In the genomic region with DNA sequence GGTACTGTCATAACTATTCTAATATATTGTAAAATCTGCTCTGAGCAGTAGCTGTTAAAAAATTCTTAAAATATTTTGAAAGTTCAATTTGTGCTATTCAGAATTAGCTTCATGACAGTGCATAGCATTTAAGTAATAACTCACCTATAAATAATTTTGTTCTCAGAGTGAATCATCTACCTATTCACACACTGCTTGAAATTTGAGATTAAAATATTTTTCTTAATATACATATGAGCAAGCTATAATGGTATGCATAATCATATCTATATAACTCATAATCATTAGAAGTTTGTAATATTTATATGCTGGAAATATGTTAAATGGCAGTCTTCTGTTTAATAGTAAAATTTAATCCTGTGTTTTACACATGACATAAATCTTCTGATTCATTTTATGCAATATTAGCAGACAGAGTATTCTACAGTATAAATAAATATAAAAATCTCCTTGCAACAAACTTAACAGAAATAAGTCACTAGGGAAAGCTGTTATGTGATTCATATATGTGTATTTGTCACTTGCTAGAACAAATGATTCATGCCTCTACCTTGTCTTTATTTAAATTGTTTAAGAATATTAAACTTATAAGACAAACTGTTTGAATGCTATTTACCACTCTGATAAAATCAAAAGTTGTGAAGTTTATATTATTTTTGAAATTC, we compare ENCODE assay signal across 17 cellular contexts.
DNase-seq lines count a peak whose midpoint lies in the region; ATAC-seq, FAIRE-seq and TF ChIP-seq lines count a peak whose summit lies in the region.
"Had no signal": no experiment of that assay in that cellular context is flagged by ENCODE, and none has a peak within 500 bp of the region (broad histone marks: within the 10 kb centered on the region; RNA-seq: fewer than 3 reads in every experiment).

No MANE protein-coding gene starts in this region.

- no peaks in the 10 kb centered on the region for H3K27me3 Mint-ChIP-seq in Calu3 (ENCODE audit: unreplicated experiment)
- H3K27me3 Mint-ChIP-seq: CD8-positive, alpha-beta memory T cell had no signal

- CTCF ChIA-PET in Calu3 (lab: Charles Lee) = interaction anchor here (0.7 kb wide), 1 partner anchor 747 kb away, joined by 3 read pairs; no protein-coding TSS in a partner anchor
- CTCF ChIA-PET in RWPE1 (lab: Yijun Ruan, JAX) = interaction anchor here (0.6 kb wide), 1 partner anchor 1021 kb away, joined by 3 read pairs; no protein-coding TSS in a partner anchor

- no peak for DNase-seq in Calu3
- DNase-seq in RWPE1 (ENCODE audit: low spot score) = peak; percentile 3
- peak; percentile 26 for DNase-seq in epithelial cell of esophagus (ENCODE audit: low read depth)
- no peak for DNase-seq in small intestine
- DNase-seq in lower leg skin (ENCODE audit: low spot score in 2 of 2) = no peak
- no peak for DNase-seq in Peyer's patch
- DNase-seq: Caco-2; CD8-positive, alpha-beta memory T cell; HFFc6 had no signal

- H3K4me1 Mint-ChIP-seq in Calu3 (ENCODE audit: low read depth, unreplicated experiment) = peaks cover 20% of the 10 kb centered on the region
- H3K4me1 Mint-ChIP-seq: CD8-positive, alpha-beta memory T cell had no signal

- peaks cover 3% of the 10 kb centered on the region for H3K9me3 Mint-ChIP-seq in Calu3 (ENCODE audit: low read depth, unreplicated experiment)

- peak overlapping the region; percentile 63 for H3K27ac Mint-ChIP-seq in Calu3 (ENCODE audit: unreplicated experiment)
- H3K27ac Mint-ChIP-seq: CD8-positive, alpha-beta memory T cell; HFFc6 had no signal

- ATAC-seq in HG02884 (IDR thresholded peaks at IDR 0.05; ENCODE audit: unreplicated experiment) = no peak
- ATAC-seq: GM12878, HepG2 had no signal

- H3K9me3 ChIP-seq in small intestine (ENCODE audit: control insufficient read depth, low read depth) = no peaks in the 10 kb centered on the region
- no peaks in the 10 kb centered on the region for H3K9me3 ChIP-seq in Peyer's patch
- H3K9me3 ChIP-seq: Caco-2, HAP-1 had no signal

- H3K27me3 ChIP-seq in small intestine (ENCODE audit: control insufficient read depth in 2 of 2, insufficient read depth in 2 of 2, low read length in 2 of 2) = no peaks in the 10 kb centered on the region
- H3K27me3 ChIP-seq in Peyer's patch = no peaks in the 10 kb centered on the region

- intact Hi-C loops in Calu3 (cut with micrococcal nuclease; ENCODE audit: unreplicated experiment) (no loop called here), lower leg skin (cut with DNase I; ENCODE audit: low total_unique reads) (no loop called here)

- H3K27ac ChIP-seq in RWPE1 (no peak overlapping the region), small intestine (ENCODE audit: low read depth in 1 of 2, low read length in 1 of 2) (no peak overlapping the region), Peyer's patch (no peak overlapping the region)
- H3K27ac ChIP-seq: 22Rv1 had no signal

- H3K36me3 Mint-ChIP-seq in Calu3 (ENCODE audit: insufficient read depth, unreplicated experiment) = no peaks in the 10 kb centered on the region
- H3K36me3 Mint-ChIP-seq: CD8-positive, alpha-beta memory T cell had no signal

- BruUV-seq in Calu3 (replicated peaks; lab: Mats Ljungman, UMichigan) = no TSS peak

- no peak for TF ChIP-seq POLR2A in lower leg skin (IDR thresholded peaks at IDR 0.05)
- no peak for TF ChIP-seq POLR2A in Peyer's patch (IDR thresholded peaks at IDR 0.05)

- no peak overlapping the region for H3K4me3 Mint-ChIP-seq in Calu3 (ENCODE audit: low read depth, unreplicated experiment)
- H3K4me3 Mint-ChIP-seq: CD8-positive, alpha-beta memory T cell; HFFc6 had no signal

- H3K36me3 ChIP-seq in small intestine (ENCODE audit: control insufficient read depth in 2 of 2, insufficient read depth in 2 of 2, low read length in 2 of 2) = no peaks in the 10 kb centered on the region
- H3K36me3 ChIP-seq in Peyer's patch = no peaks in the 10 kb centered on the region
- H3K36me3 ChIP-seq: HAP-1 had no signal

- TF ChIP-seq CTCF in Calu3 (IDR thresholded peaks at IDR 0.05; ENCODE audit: unreplicated experiment) = no peak
- TF ChIP-seq CTCF in RWPE1 (conservative IDR thresholded peaks at IDR 0.05; ENCODE audit: low read depth) = no peak
- no peak for TF ChIP-seq CTCF in epithelial cell of esophagus (IDR thresholded peaks at IDR 0.05; ENCODE audit: insufficient read depth, low read depth, low read length, missing control alignments)
- no peak for TF ChIP-seq CTCF in lower leg skin (IDR thresholded peaks at IDR 0.05)
- no peak for TF ChIP-seq CTCF in Peyer's patch (IDR thresholded peaks at IDR 0.05)

- H3K4me3 ChIP-seq in epithelial cell of esophagus (ENCODE audit: low read length) (no peak overlapping the region), small intestine (ENCODE audit: low read depth in 1 of 2, low read length in 2 of 2) (no peak overlapping the region), lower leg skin (ENCODE audit: low read depth, poor library complexity, severe bottlenecking) (no peak overlapping the region), Peyer's patch (no peak overlapping the region)
- H3K4me3 ChIP-seq: GM12878, HAP-1 had no signal

- FAIRE-seq in small intestine (lab: Jason Lieb, UNC) = peak; percentile 23
- FAIRE-seq: GM12878, GM18507, H1, HepG2, HTR-8/SVneo had no signal

- POLR2A ChIA-PET in RWPE1 (lab: Yijun Ruan, JAX; ENCODE audit: low non-redundant PET) = no interaction called here

- H3K4me1 ChIP-seq in small intestine (ENCODE audit: control insufficient read depth in 2 of 2, insufficient read depth in 1 of 2, low read depth in 1 of 2, low read length in 1 of 2) (no peaks in the 10 kb centered on the region), Peyer's patch (no peaks in the 10 kb centered on the region)
- H3K4me1 ChIP-seq: Caco-2, HAP-1 had no signal

Comparison
In these comparisons a context has a peak if more than half of its experiments do, and no peak if none do; other contexts are left out.
1. DNase-seq: peak in RWPE1 (single experiment) and epithelial cell of esophagus (single experiment); none in Calu3 (single experiment), small intestine (single experiment), lower leg skin (0 of 2) and Peyer's patch (0 of 3).